Comparison of ENCODE assay signal across 11 cellular contexts in genomic region chr22:19761500-19762314, GRCh38. TPM values are rescaled to one million over a fixed set of nuclear protein-coding genes. Genes with fewer than 3 reads are reported as not detected.
A peak's percentile ranks its signal among the peaks of the same experiment; 100 is the strongest.
DNase-seq lines count a peak whose midpoint lies in the region; FAIRE-seq and TF ChIP-seq lines count a peak whose summit lies in the region.
"Had no signal": no experiment of that assay in that cellular context is flagged by ENCODE, and none has a peak within 500 bp of the region (broad histone marks: within the 10 kb centered on the region; RNA-seq: fewer than 3 reads in every experiment).

No MANE protein-coding gene starts in this region.

- peaks cover 24% of the 10 kb centered on the region for H3K4me1 ChIP-seq in neural progenitor cell

- no peak for TF ChIP-seq CTCF in bronchial epithelial cell (IDR thresholded peaks at IDR 0.05; ENCODE audit: insufficient read depth, low read length, severe bottlenecking)
- TF ChIP-seq CTCF in neural progenitor cell (IDR thresholded peaks at IDR 0.05), result no peak

- peaks cover 22% of the 10 kb centered on the region for H3K4me1 Mint-ChIP-seq in neural progenitor cell

- no peak overlapping the region for H3K27ac Mint-ChIP-seq in neural progenitor cell

- H3K4me3 ChIP-seq in bronchial epithelial cell (ENCODE audit: low read depth, low read length) (peak overlapping the region; percentile 66), neural progenitor cell (peak overlapping the region; percentile 38)

- H3K27me3 ChIP-seq in bronchial epithelial cell (ENCODE audit: control insufficient read depth, insufficient read depth, low read length) (no peaks in the 10 kb centered on the region), neural progenitor cell (peaks cover 99% of the 10 kb centered on the region)

- H3K27ac ChIP-seq in neural progenitor cell, result no peak overlapping the region
- H3K27ac ChIP-seq: HL-60, right atrium auricular region had no signal

- peaks cover 67% of the 10 kb centered on the region for H3K27me3 Mint-ChIP-seq in neural progenitor cell (ENCODE audit: insufficient read depth, low read depth)

- no peaks in the 10 kb centered on the region for H3K36me3 Mint-ChIP-seq in neural progenitor cell

- H3K9me3 Mint-ChIP-seq in neural progenitor cell, result peaks cover 3% of the 10 kb centered on the region

- DNase-seq in COLO668 (lab: John Stamatoyannopoulos, UW; ENCODE audit: unreplicated experiment) (peak; percentile 21), KBM-7 (peak; percentile 52), bronchial epithelial cell (ENCODE audit: low read depth) (peak; percentile 31), neural progenitor cell (ENCODE audit: low spot score) (peak; percentile 61), NCI-H1048 (lab: John Stamatoyannopoulos, UW) (no peak), NCI-H748 (lab: John Stamatoyannopoulos, UW; ENCODE audit: unreplicated experiment) (no peak), NCI-H82 treated with DMSO at 0.1 percent for 48 hours (lab: John Stamatoyannopoulos, UW; ENCODE audit: unreplicated experiment) (no peak)
- DNase-seq in activated CD4-positive, alpha-beta T cell treated with anti-CD3 and anti-CD28 coated beads for 4 hours, result no peak

- FAIRE-seq in bronchial epithelial cell (lab: Jason Lieb, UNC), result no peak

- H3K36me3 ChIP-seq in bronchial epithelial cell (ENCODE audit: control insufficient read depth, insufficient read depth, low read length) (no peaks in the 10 kb centered on the region), neural progenitor cell (no peaks in the 10 kb centered on the region)
- H3K36me3 ChIP-seq: right atrium auricular region had no signal

- H3F3A ChIP-seq in neural progenitor cell (ENCODE audit: low read depth), result peaks cover 38% of the 10 kb centered on the region

- no peaks in the 10 kb centered on the region for H3K9me3 ChIP-seq in neural progenitor cell (ENCODE audit: low read depth)
- H3K9me3 ChIP-seq: right atrium auricular region had no signal

- H2AFZ ChIP-seq in neural progenitor cell (replicated peaks), result peak overlapping the region; percentile 42

- H3K9ac ChIP-seq in neural progenitor cell, result no peak overlapping the region

- in situ Hi-C loops in KBM-7 (cut with MboI; ENCODE audit: low pct_unique_long_range_greater_than_20kb, low sequenced_read_pairs), result no loop called here

- peak overlapping the region; percentile 81 for H3K4me3 Mint-ChIP-seq in neural progenitor cell

- H4K20me1 ChIP-seq in neural progenitor cell (ENCODE audit: low read depth), result peaks cover 82% of the 10 kb centered on the region

- H3K79me2 ChIP-seq in neural progenitor cell (ENCODE audit: low read depth), result no peaks in the 10 kb centered on the region

- peak overlapping the region; percentile 71 for H3K4me2 ChIP-seq in neural progenitor cell

RNA-seq across cellular contexts. Expression of gene TBX1, which starts 1.1 kb away (rescaled TPM):
- total RNA-seq in bronchial epithelial cell, result 5.4 and 12.9 TPM in 2 replicates
- total RNA-seq in neural progenitor cell (ENCODE audit: low replicate concordance), result 0.06 TPM in 1 of 2 replicates, not detected in the other
- total RNA-seq: temporal lobe had no signal

RNA-seq across cellular contexts. Expression of gene GP1BB, which starts 38.4 kb away (rescaled TPM):
- total RNA-seq in bronchial epithelial cell, result 0.90 TPM in 1 of 2 replicates, not detected in the other
- total RNA-seq in neural progenitor cell (ENCODE audit: low replicate concordance), result 1.2 TPM in 1 of 2 replicates, not detected in the other

RNA-seq across cellular contexts. Expression of gene SEPTIN5, which starts 47.4 kb away (rescaled TPM):
- total RNA-seq in bronchial epithelial cell (5.8 and 18.3 TPM in 2 replicates), neural progenitor cell (ENCODE audit: low replicate concordance) (5.0 and 8.2 TPM in 2 replicates)

Comparison
In these comparisons a context has a peak if more than half of its experiments do, and no peak if none do; other contexts are left out.
1. DNase-seq: peak in COLO668 (single experiment), KBM-7 (single experiment), bronchial epithelial cell (single experiment) and neural progenitor cell (single experiment); none in NCI-H1048 (single experiment), NCI-H748 (single experiment), activated CD4-positive, alpha-beta T cell treated with anti-CD3 and anti-CD28 coated beads for 4 hours (0 of 2) and NCI-H82 treated with DMSO at 0.1 percent for 48 hours (single experiment).